In genomic region chr2:63841254-63842022, GRCh38 we compare ENCODE assay signal across 8 cellular contexts. TPM values are rescaled to one million over a fixed set of nuclear protein-coding genes. Genes with fewer than 3 reads are reported as not detected.
DNase-seq lines count a peak whose midpoint lies in the region; ATAC-seq lines count a peak whose summit lies in the region.

Gene UGP2, plus strand, starts transcription at chr2:63841896. Its CDS starts 290 bp downstream, at chr2:63842186.

- H3K27ac Mint-ChIP-seq in activated CD4-positive, alpha-beta T cell treated with anti-CD3 and anti-CD28 coated beads for 36 hours: peak within 1 kb of the TSS; percentile 98

- H3K27ac ChIP-seq in cingulate gyrus (ENCODE audit: low read depth, low read length): peak within 1 kb of the TSS; percentile 95

- intact Hi-C loops in activated CD4-positive, alpha-beta T cell treated with anti-CD3 and anti-CD28 coated beads for 36 hours (cut with DNase I, micrococcal nuclease): loop anchor here (1.0 to 10.0 kb wide), 13 partner anchors 15 to 1644 kb away; partner anchors contain the start of genes MDH1 (in 2 of the 2), WDPCP (in 2 of the 2), ACTR2 (in 1 of the 2) and B3GNT2 (in 1 of the 2)
- intact Hi-C loops in left colon (cut with DNase I, micrococcal nuclease): loop anchor here in 1 of 2 donors (5.0 kb wide), 1 partner anchor 254 kb away; the partner anchor contains the start of genes MDH1 and WDPCP

- H3K36me3 Mint-ChIP-seq in activated CD4-positive, alpha-beta T cell treated with anti-CD3 and anti-CD28 coated beads for 36 hours (ENCODE audit: low read depth): peaks cover 15% of the 10 kb centered on the region

- H3K4me1 Mint-ChIP-seq in activated CD4-positive, alpha-beta T cell treated with anti-CD3 and anti-CD28 coated beads for 36 hours: peaks cover 39% of the 10 kb centered on the region

- no peaks in the 10 kb centered on the region for H3K9me3 Mint-ChIP-seq in activated CD4-positive, alpha-beta T cell treated with anti-CD3 and anti-CD28 coated beads for 36 hours (ENCODE audit: low read depth)

- DNase-seq in AG20443 (ENCODE audit: low spot score) (peak; percentile 90), NCI-H524 (lab: John Stamatoyannopoulos, UW) (peak; percentile 68 to 86), left colon (peak; percentile 93 to 97)
- DNase-seq in activated CD4-positive, alpha-beta T cell treated with anti-CD3 and anti-CD28 coated beads for 36 hours: peak; percentile 91
- DNase-seq in stimulated activated CD4-positive, alpha-beta T cell treated with anti-CD3 and anti-CD28 coated beads, Interleukin-2, amount 100 ng/mL, for 4 hours (ENCODE audit: low read depth): peak; percentile 62

- ATAC-seq in GM19043 (IDR thresholded peaks at IDR 0.05; ENCODE audit: low read depth, unreplicated experiment) (peak; percentile 57), HG03432 (IDR thresholded peaks at IDR 0.05; ENCODE audit: unreplicated experiment) (peak; percentile 70), left colon (peak; percentile 80)
- peak; percentile 72 for ATAC-seq in activated CD4-positive, alpha-beta T cell treated with anti-CD3 and anti-CD28 coated beads for 36 hours

- POLR2A ChIA-PET in activated CD4-positive, alpha-beta T cell treated with anti-CD3 and anti-CD28 coated beads for 36 hours (lab: Charles Lee): interaction anchor here (0.6 to 3.2 kb wide), 8 partner anchors 11 to 1147 kb away, joined by 3 to 14 read pairs (median 6); partner anchors contain the start of genes MDH1 and WDPCP

- no peaks in the 10 kb centered on the region for H3K27me3 Mint-ChIP-seq in activated CD4-positive, alpha-beta T cell treated with anti-CD3 and anti-CD28 coated beads for 36 hours

- H3K4me3 Mint-ChIP-seq in activated CD4-positive, alpha-beta T cell treated with anti-CD3 and anti-CD28 coated beads for 36 hours: peak within 1 kb of the TSS; percentile 92

- CTCF ChIA-PET in activated CD4-positive, alpha-beta T cell treated with anti-CD3 and anti-CD28 coated beads for 36 hours (lab: Charles Lee): interaction anchor here (0.7 to 5.5 kb wide), 6 partner anchors 11 to 253 kb away, joined by 4 to 33 read pairs (median 8); partner anchors contain the start of genes MDH1 and WDPCP

RNA-seq across cellular contexts. Expression of gene UGP2, which starts in this region (rescaled TPM):
- total RNA-seq in activated CD4-positive, alpha-beta T cell treated with anti-CD3 and anti-CD28 coated beads for 36 hours: 100 to 1,000 TPM in 1 of 2 experiments, 10 to 100 TPM in 1; 98.4 to 144 TPM
- 100 to 1,000 TPM; 519 to 600 TPM for total RNA-seq in left colon

Comparison
In these comparisons a context has a peak if more than half of its experiments do, and no peak if none do; other contexts are left out.
1. Peak in every context shown above with its lines: DNase-seq, ATAC-seq and H3K27ac ChIP-seq.